25 cellular contexts compared by ENCODE assay signal in genomic region chr4:185966997-185967775, GRCh38.
DNase-seq lines count a peak whose midpoint lies in the region; ATAC-seq, FAIRE-seq and TF ChIP-seq lines count a peak whose summit lies in the region.
"Had no signal": no experiment of that assay in that cellular context is flagged by ENCODE, and none has a peak within 500 bp of the region (broad histone marks: within the 10 kb centered on the region; RNA-seq: fewer than 3 reads in every experiment).

No MANE protein-coding gene starts in this region.

- H3K36me3 ChIP-seq in cardiac muscle cell: no peaks in the 10 kb centered on the region
- H3K36me3 ChIP-seq in adipocyte (ENCODE audit: control insufficient read depth, insufficient read depth, low read length, severe bottlenecking): no peaks in the 10 kb centered on the region
- H3K36me3 ChIP-seq: left lung, sigmoid colon had no signal

- H3K9ac ChIP-seq in adipocyte (ENCODE audit: low read length): peak overlapping the region; percentile 16
- H3K9ac ChIP-seq: parathyroid adenoma had no signal

- intact Hi-C loops in Right ventricle myocardium inferior (cut with DNase I): no loop called here

- DNase-seq in cardiac muscle cell (ENCODE audit: low read depth in 1 of 2, low spot score in 1 of 2): no peak
- no peak for DNase-seq in Right ventricle myocardium inferior (ENCODE audit: missing footprints)
- peak; percentile 46 for DNase-seq in adipocyte (ENCODE audit: low read depth)
- peak; percentile 44 for DNase-seq in fibroblast of the aortic adventitia (ENCODE audit: low read depth)
- DNase-seq in urothelium cell line (ENCODE audit: low spot score): peak; percentile 13
- DNase-seq in NCI-H510A treated with DMSO at 0.1 percent for 48 hours (lab: John Stamatoyannopoulos, UW): no peak
- no peak for DNase-seq in NCI-H82 treated with DMSO at 0.1 percent for 48 hours (lab: John Stamatoyannopoulos, UW; ENCODE audit: unreplicated experiment)
- DNase-seq: activated CD4-positive, alpha-beta T cell treated with anti-CD3 and anti-CD28 coated beads for 48 hours; activated naive CD4-positive, alpha-beta T cell treated with anti-CD3 and anti-CD28 coated beads for 36 hours; activated T-cell treated with anti-CD3 and anti-CD28 coated beads, Interleukin-2, amount 50 U/mL, for 72 hours; amniotic stem cell; DMS79 treated with DMSO at 0.1 percent for 48 hours; Karpas-422; left lung; midbrain; MV-4-11; natural killer cell; NCI-H524 treated with DMSO at 0.1 percent for 48 hours; sigmoid colon; stimulated activated CD4-positive, alpha-beta T cell treated with anti-CD3 and anti-CD28 coated beads, Interleukin-15, amount 100 ng/mL, for 24 hours had no signal

- H3K27ac ChIP-seq in cardiac muscle cell: peak overlapping the region; percentile 56
- H3K27ac ChIP-seq: 22Rv1, left lung, parathyroid adenoma, sigmoid colon, SK-N-MC had no signal

- H3K4me1 ChIP-seq in cardiac muscle cell (ENCODE audit: low read depth): peaks cover 8% of the 10 kb centered on the region
- H3K4me1 ChIP-seq in adipocyte (ENCODE audit: control insufficient read depth, insufficient read depth, low read length): peaks cover 11% of the 10 kb centered on the region
- H3K4me1 ChIP-seq: left lung, parathyroid adenoma had no signal

- TF ChIP-seq CTCF in cardiac muscle cell (IDR thresholded peaks at IDR 0.05; ENCODE audit: low read depth, low read length) (no peak), fibroblast of the aortic adventitia (IDR thresholded peaks at IDR 0.05; ENCODE audit: insufficient read depth, low read length) (no peak)

- H3K27me3 ChIP-seq in cardiac muscle cell (no peaks in the 10 kb centered on the region), adipocyte (replicated peaks; ENCODE audit: control insufficient read depth, insufficient read depth, low read length) (no peaks in the 10 kb centered on the region)
- H3K27me3 ChIP-seq: left lung, sigmoid colon had no signal

- no peak for ATAC-seq in Right ventricle myocardium inferior
- ATAC-seq in HG02970 (IDR thresholded peaks at IDR 0.05; ENCODE audit: low FRiP score, unreplicated experiment): no peak
- ATAC-seq: activated T-cell treated with anti-CD3 and anti-CD28 coated beads, Interleukin-2, amount 50 U/mL, for 72 hours; left lung; natural killer cell had no signal

- no peak for FAIRE-seq in urothelium cell line (lab: Jason Lieb, UNC)
- FAIRE-seq: H1 had no signal

- no peaks in the 10 kb centered on the region for H3K9me3 ChIP-seq in cardiac muscle cell (ENCODE audit: low read depth)
- H3K9me3 ChIP-seq in adipocyte (ENCODE audit: control insufficient read depth, low read length): no peaks in the 10 kb centered on the region
- H3K9me3 ChIP-seq: sigmoid colon had no signal

- H3K4me3 ChIP-seq in cardiac muscle cell (no peak overlapping the region), adipocyte (ENCODE audit: low read length) (no peak overlapping the region), fibroblast of the aortic adventitia (ENCODE audit: low read depth, low read length) (no peak overlapping the region)
- H3K4me3 ChIP-seq: left lung, sigmoid colon, SK-N-MC had no signal

Comparison
In these comparisons a context has a peak if more than half of its experiments do, and no peak if none do; other contexts are left out.
1. DNase-seq: peak in adipocyte (single experiment), fibroblast of the aortic adventitia (single experiment) and urothelium cell line (single experiment); none in cardiac muscle cell (0 of 2), Right ventricle myocardium inferior (single experiment), NCI-H510A treated with DMSO at 0.1 percent for 48 hours (single experiment) and NCI-H82 treated with DMSO at 0.1 percent for 48 hours (single experiment).